8 cellular contexts compared by ENCODE assay signal in the genomic region with DNA sequence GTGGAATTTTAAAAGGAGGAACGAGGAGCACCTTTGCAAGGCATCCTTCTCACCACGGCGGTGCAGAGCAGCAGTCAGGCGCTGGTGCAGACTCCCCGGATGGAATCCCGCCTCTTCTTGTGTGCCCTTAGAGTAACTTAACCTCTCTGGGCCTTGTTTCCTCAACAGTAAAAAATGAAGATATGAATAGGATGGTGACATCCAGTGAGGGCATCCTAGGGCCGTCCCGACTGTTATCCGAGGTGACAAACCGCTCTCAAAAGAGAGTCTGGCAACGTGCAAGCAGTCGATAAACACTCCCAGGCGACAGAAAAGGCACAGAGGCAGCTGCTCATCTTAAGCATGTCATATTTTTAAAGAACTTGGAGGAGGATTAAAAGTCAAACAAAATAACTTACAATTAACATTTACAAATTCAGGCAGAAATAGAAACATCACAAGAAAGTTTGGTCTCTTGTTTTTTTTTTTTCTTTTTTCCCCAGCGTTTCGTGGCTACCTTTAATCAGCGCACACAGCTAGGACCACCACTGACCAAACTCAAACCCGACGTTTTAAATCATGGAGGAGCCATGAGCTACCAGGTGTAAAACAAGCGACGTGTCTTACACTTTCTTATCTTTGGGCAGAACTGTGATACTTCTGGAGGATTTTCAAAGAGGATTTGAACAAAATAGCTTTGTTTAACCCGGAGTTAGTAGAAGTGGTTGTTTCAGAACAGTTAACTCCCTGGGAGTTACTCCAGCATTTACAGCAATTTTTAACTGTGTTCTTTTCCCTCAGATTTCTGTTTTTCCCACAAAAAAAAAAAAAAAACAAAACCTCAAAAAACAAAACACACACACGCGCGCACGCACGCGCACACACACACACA. TPM values are rescaled to one million over a fixed set of nuclear protein-coding genes. Genes with fewer than 3 reads are reported as not detected.
A peak's percentile ranks its signal among the peaks of the same experiment; 100 is the strongest.
DNase-seq lines count a peak whose midpoint lies in the region; ATAC-seq and TF ChIP-seq lines count a peak whose summit lies in the region.

No MANE protein-coding gene starts in this region.

- peaks cover 5% of the 10 kb centered on the region for H3K36me3 Mint-ChIP-seq in activated naive CD8-positive, alpha-beta T cell
- H3K36me3 Mint-ChIP-seq in type B pancreatic cell = peaks cover 8% of the 10 kb centered on the region

- no peaks in the 10 kb centered on the region for H3K9me3 Mint-ChIP-seq in activated naive CD8-positive, alpha-beta T cell (ENCODE audit: low read depth)
- H3K9me3 Mint-ChIP-seq in type B pancreatic cell = no peaks in the 10 kb centered on the region

- TF ChIP-seq CTCF in left lung (IDR thresholded peaks at IDR 0.05) (no peak), type B pancreatic cell (conservative IDR thresholded peaks at IDR 0.05) (no peak)

- intact Hi-C loops in left lung (cut with DNase I) = no loop called here

- no peaks in the 10 kb centered on the region for H3K27me3 Mint-ChIP-seq in activated naive CD8-positive, alpha-beta T cell
- H3K27me3 Mint-ChIP-seq in type B pancreatic cell = peaks cover 45% of the 10 kb centered on the region

- no peaks in the 10 kb centered on the region for H3K9me3 ChIP-seq in left lung

- H3K27me3 ChIP-seq in left lung = peaks cover 12 to 25% of the 10 kb centered on the region in 2 donors

- H3K4me1 ChIP-seq in left lung = peaks cover 6 to 66% of the 10 kb centered on the region in 2 donors

- H3K27ac Mint-ChIP-seq in activated naive CD8-positive, alpha-beta T cell = peak overlapping the region; percentile 96
- H3K27ac Mint-ChIP-seq in type B pancreatic cell = peak overlapping the region; percentile 86

- peak overlapping the region; percentile 92 to 95 for H3K27ac ChIP-seq in left lung

- H3K4me3 ChIP-seq in left lung = peak overlapping the region in 1 of 2 donors; percentile 76

- ATAC-seq in left lung = no peak
- no peak for ATAC-seq in GM21423 (IDR thresholded peaks at IDR 0.05; ENCODE audit: unreplicated experiment)
- ATAC-seq in HG03039 (IDR thresholded peaks at IDR 0.05; ENCODE audit: unreplicated experiment) = no peak

- peak overlapping the region; percentile 96 for H3K4me3 Mint-ChIP-seq in activated naive CD8-positive, alpha-beta T cell
- H3K4me3 Mint-ChIP-seq in type B pancreatic cell = peak overlapping the region; percentile 90

- no peaks in the 10 kb centered on the region for H3K36me3 ChIP-seq in left lung

- H3K4me1 Mint-ChIP-seq in activated naive CD8-positive, alpha-beta T cell (ENCODE audit: low read depth) = peaks cover 72% of the 10 kb centered on the region
- peaks cover 27% of the 10 kb centered on the region for H3K4me1 Mint-ChIP-seq in type B pancreatic cell (ENCODE audit: unreplicated experiment)

- peak; percentile 42 for DNase-seq in activated naive CD4-positive, alpha-beta T cell treated with Interleukin-2 at 50 U/mL for 16 hours
- DNase-seq in activated naive CD4-positive, alpha-beta T cell treated with anti-CD3 and anti-CD28 coated beads, Interleukin-2, amount 50 U/mL, for 16 hours = no peak
- peak in 1 of 2 donors; percentile 36 for DNase-seq in left lung
- DNase-seq in type B pancreatic cell (ENCODE audit: extremely low spot score, unreplicated experiment) = no peak
- no peak for DNase-seq in NCI-H1048 (lab: John Stamatoyannopoulos, UW)

RNA-seq across cellular contexts. Expression of a gene that starts 2.1 kb away (rescaled TPM):
- total RNA-seq in left lung (10 to 100 TPM; 40.5 to 56.7 TPM), type B pancreatic cell (ENCODE audit: low replicate concordance) (14.5 and 34.0 TPM in 2 replicates)
